Comparison of ENCODE assay signal across 18 cellular contexts in the genomic region with DNA sequence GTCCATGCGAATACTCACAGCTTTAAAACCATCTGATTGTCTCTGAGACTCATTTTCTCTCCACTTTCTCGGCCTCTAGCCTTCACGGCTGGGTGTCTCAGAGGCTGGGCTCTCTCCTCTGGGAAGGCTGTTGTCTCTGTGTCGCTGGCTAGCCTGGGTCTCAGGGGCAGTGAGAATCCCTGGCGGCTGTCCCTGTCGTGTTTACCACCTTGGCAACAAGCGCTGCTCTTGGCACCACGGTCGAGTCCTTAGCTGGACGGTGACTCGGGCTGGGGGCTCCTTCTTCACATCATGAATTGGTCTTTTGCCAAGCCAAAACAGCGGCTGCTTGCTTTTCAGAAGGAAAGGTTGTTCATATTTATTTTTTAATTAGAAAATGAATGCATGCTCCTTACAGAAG.
A peak's percentile ranks its signal among the peaks of the same experiment; 100 is the strongest.
DNase-seq lines count a peak whose midpoint lies in the region; ATAC-seq and TF ChIP-seq lines count a peak whose summit lies in the region.
"Had no signal": no experiment of that assay in that cellular context is flagged by ENCODE, and none has a peak within 500 bp of the region (broad histone marks: within the 10 kb centered on the region; RNA-seq: fewer than 3 reads in every experiment).

No MANE protein-coding gene starts in this region.

- H2AFZ ChIP-seq in KMS-11 (ENCODE audit: low read depth) (no peak overlapping the region), OCI-LY7 (ENCODE audit: low read length) (no peak overlapping the region)

- peak in 1 of 2 donors; percentile 21 for ATAC-seq in right cardiac atrium
- no peak for ATAC-seq in GM19324 (IDR thresholded peaks at IDR 0.05; ENCODE audit: low FRiP score, unreplicated experiment)
- ATAC-seq: activated T-cell treated with anti-CD3 and anti-CD28 coated beads, Interleukin-2, amount 50 U/mL, for 72 hours; mucosa of descending colon; SK-N-SH treated with all-trans-retinoic acid at 6 μM for 48 hours; stimulated activated naive CD8-positive, alpha-beta T cell treated with anti-CD3 and anti-CD28 coated beads, Interleukin-15, amount 100 ng/mL, for 72 hours had no signal

- H3K27ac ChIP-seq in KMS-11 = peak overlapping the region; percentile 4; the same call in 1 of the 2 replicates
- H3K27ac ChIP-seq in OCI-LY7 (ENCODE audit: low read depth, low read length, poor library complexity, severe bottlenecking) = no peak overlapping the region
- no peak overlapping the region for H3K27ac ChIP-seq in right cardiac atrium (ENCODE audit: low read length)
- H3K27ac ChIP-seq: ascending aorta, coronary artery, transverse colon had no signal

- H3K9me3 ChIP-seq in OCI-LY7 (ENCODE audit: low read length) = no peaks in the 10 kb centered on the region
- no peaks in the 10 kb centered on the region for H3K9me3 ChIP-seq in right cardiac atrium (ENCODE audit: control insufficient read depth, low read length)
- H3K9me3 ChIP-seq: ascending aorta, mucosa of descending colon, transverse colon had no signal

- peaks cover 82% of the 10 kb centered on the region for H3K79me2 ChIP-seq in KMS-11 (ENCODE audit: insufficient read depth, low read depth)
- peaks cover 5% of the 10 kb centered on the region; the same call in 1 of the 2 replicates for H3K79me2 ChIP-seq in OCI-LY7 (ENCODE audit: insufficient read depth, low read depth, low read length)

- H3K36me3 ChIP-seq in KMS-11 (ENCODE audit: insufficient read depth) (no peaks in the 10 kb centered on the region), OCI-LY7 (ENCODE audit: insufficient read depth, low read length) (peaks cover 31% of the 10 kb centered on the region)
- H3K36me3 ChIP-seq: ascending aorta, transverse colon had no signal

- no peak overlapping the region for H3K4me3 ChIP-seq in KMS-11 (IDR thresholded peaks at IDR 0.05; ENCODE audit: insufficient read depth, low read depth, low read length)
- no peak overlapping the region for H3K4me3 ChIP-seq in OCI-LY7 (ENCODE audit: low read depth, low read length, poor library complexity, severe bottlenecking)
- no peak overlapping the region for H3K4me3 ChIP-seq in right cardiac atrium (ENCODE audit: low read length)
- H3K4me3 ChIP-seq: ascending aorta, coronary artery, mucosa of descending colon, transverse colon had no signal

- H4K20me1 ChIP-seq in KMS-11 (ENCODE audit: insufficient read depth) (peaks cover 3% of the 10 kb centered on the region; the same call in 1 of the 2 replicates), OCI-LY7 (ENCODE audit: insufficient read depth, low read length) (no peaks in the 10 kb centered on the region)

- H3K4me1 ChIP-seq in KMS-11 (ENCODE audit: low read depth, poor library complexity, severe bottlenecking) = peaks cover 83% of the 10 kb centered on the region
- H3K4me1 ChIP-seq in OCI-LY7 (ENCODE audit: insufficient read depth, low read length, poor library complexity, severe bottlenecking) = peaks cover 24% of the 10 kb centered on the region
- H3K4me1 ChIP-seq in right cardiac atrium (ENCODE audit: control insufficient read depth, insufficient read depth, low read length) = peaks cover 5% of the 10 kb centered on the region
- H3K4me1 ChIP-seq: ascending aorta had no signal

- H3K27me3 ChIP-seq in KMS-11 (ENCODE audit: insufficient read depth, low read depth) = no peaks in the 10 kb centered on the region
- H3K27me3 ChIP-seq in right cardiac atrium (ENCODE audit: control insufficient read depth, insufficient read depth) = no peaks in the 10 kb centered on the region
- H3K27me3 ChIP-seq: ascending aorta, transverse colon had no signal

- intact Hi-C loops in OCI-LY7 (cut with micrococcal nuclease; ENCODE audit: unreplicated experiment) = no loop called here
- intact Hi-C loops in right cardiac atrium (cut with DNase I) = no loop called here

- TF ChIP-seq CTCF in KMS-11 (conservative IDR thresholded peaks at IDR 0.05; ENCODE audit: low read depth, low read length) = no peak
- TF ChIP-seq CTCF in OCI-LY7 (conservative IDR thresholded peaks at IDR 0.05; ENCODE audit: low read length) = no peak
- TF ChIP-seq CTCF in GM20000 (IDR thresholded peaks at IDR 0.05; ENCODE audit: extremely low read depth, missing control alignments) = no peak

- no TSS peak for BruUV-seq in OCI-LY7 (replicated peaks; lab: Mats Ljungman, UMichigan)

- H3K4me2 ChIP-seq in KMS-11 (peak overlapping the region; percentile 70), OCI-LY7 (ENCODE audit: low read length) (peak overlapping the region; percentile 57; the same call in 1 of the 2 replicates)

- CTCF ChIA-PET in OCI-LY7 (lab: Charles Lee; ENCODE audit: unreplicated experiment) = no interaction called here

- DNase-seq in DMS79 (lab: John Stamatoyannopoulos, UW) (peak; percentile 26), OCI-LY7 (ENCODE audit: low spot score) (no peak), right cardiac atrium (peak in 2 of 3 donors; percentile 58 to 72), NCI-H146 treated with DMSO at 0.1 percent for 48 hours (lab: John Stamatoyannopoulos, UW; ENCODE audit: unreplicated experiment) (no peak), GM20000 (ENCODE audit: low spot score) (no peak)
- DNase-seq: activated T-cell treated with anti-CD3 and anti-CD28 coated beads, Interleukin-2, amount 50 U/mL, for 72 hours; EL; KG1; mucosa of descending colon; NCI-H2171 treated with DMSO at 0.1 percent for 48 hours; stimulated activated CD4-positive, alpha-beta T cell treated with anti-CD3 and anti-CD28 coated beads, Interleukin-4, amount 100 ng/mL, for 24 hours; stimulated activated naive CD8-positive, alpha-beta T cell treated with anti-CD3 and anti-CD28 coated beads, Interleukin-15, amount 100 ng/mL, for 72 hours; transverse colon had no signal

- H3K9ac ChIP-seq in KMS-11 = no peak overlapping the region

- POLR2A ChIA-PET in OCI-LY7 (lab: Charles Lee) = no interaction called here

- no peaks in the 10 kb centered on the region for H3K9me2 ChIP-seq in OCI-LY7 (ENCODE audit: insufficient read depth, low read length)

- 57% methylated on average over 12 of the region's 12 CpGs for WGBS in right cardiac atrium

Comparison
In these comparisons a context has a peak if more than half of its experiments do, and no peak if none do; other contexts are left out.
1. DNase-seq: peak in DMS79 (single experiment) and right cardiac atrium (2 of 3); none in OCI-LY7 (single experiment), NCI-H146 treated with DMSO at 0.1 percent for 48 hours (single experiment) and GM20000 (single experiment).